In genomic region chr1:184982002-184982954, GRCh38 we compare ENCODE assay signal across 8 cellular contexts. TPM values are rescaled to one million over a fixed set of nuclear protein-coding genes. Genes with fewer than 3 reads are reported as not detected.
DNase-seq lines count a peak whose midpoint lies in the region; ATAC-seq, FAIRE-seq and TF ChIP-seq lines count a peak whose summit lies in the region.

No MANE protein-coding gene starts in this region.

- 48 to 50% methylated on average over 14 of the region's 14 CpGs for WGBS in lower leg skin, 2 donors

- no peak for TF ChIP-seq POLR2A in lower leg skin (IDR thresholded peaks at IDR 0.05)

- peak; percentile 28 for FAIRE-seq in colon (lab: Jason Lieb, UNC)

- no peak overlapping the region for H3K4me3 ChIP-seq in lower leg skin (ENCODE audit: low read depth, poor library complexity, severe bottlenecking)

- DNase-seq in CD1c-positive myeloid dendritic cell (ENCODE audit: extremely low spot score) (peak; percentile 86), NCI-H524 treated with DMSO at 0.1 percent for 48 hours (lab: John Stamatoyannopoulos, UW) (peak; percentile 44), lower leg skin (ENCODE audit: low spot score in 2 of 2) (peak; percentile 65 to 94)
- DNase-seq in activated CD4-positive, alpha-beta T cell treated with anti-CD3 and anti-CD28 coated beads for 4 hours, result peak; percentile 70 to 73
- DNase-seq in stimulated activated CD8-positive, alpha-beta memory T cell treated with anti-CD3 and anti-CD28 coated beads, Interleukin-12 subunit alpha, Interleukin-12 subunit beta, amount 100 ng/mL, for 4 hours (ENCODE audit: low read depth), result peak; percentile 51

- peak in 1 of 3 donors; percentile 84 for TF ChIP-seq CTCF in lower leg skin (IDR thresholded peaks at IDR 0.05)

- ATAC-seq in GM19328 (IDR thresholded peaks at IDR 0.05; ENCODE audit: unreplicated experiment) (peak; percentile 90), HG03378 (IDR thresholded peaks at IDR 0.05; ENCODE audit: unreplicated experiment) (peak; percentile 98)

- intact Hi-C loops in lower leg skin (cut with DNase I; ENCODE audit: low total_unique reads), result loop anchor here (2.0 kb wide), 1 partner anchor 177 kb away; no protein-coding TSS in a partner anchor

RNA-seq across cellular contexts. Expression of gene NIBAN1, which starts 8.0 kb away (rescaled TPM):
- 10 to 100 TPM in 3 of 4 donors, 1 to 10 TPM in 1; 8.2 to 27.9 (median 13.6) TPM for total RNA-seq in lower leg skin
